Comparison of ENCODE assay signal across 8 cellular contexts in the genomic region with DNA sequence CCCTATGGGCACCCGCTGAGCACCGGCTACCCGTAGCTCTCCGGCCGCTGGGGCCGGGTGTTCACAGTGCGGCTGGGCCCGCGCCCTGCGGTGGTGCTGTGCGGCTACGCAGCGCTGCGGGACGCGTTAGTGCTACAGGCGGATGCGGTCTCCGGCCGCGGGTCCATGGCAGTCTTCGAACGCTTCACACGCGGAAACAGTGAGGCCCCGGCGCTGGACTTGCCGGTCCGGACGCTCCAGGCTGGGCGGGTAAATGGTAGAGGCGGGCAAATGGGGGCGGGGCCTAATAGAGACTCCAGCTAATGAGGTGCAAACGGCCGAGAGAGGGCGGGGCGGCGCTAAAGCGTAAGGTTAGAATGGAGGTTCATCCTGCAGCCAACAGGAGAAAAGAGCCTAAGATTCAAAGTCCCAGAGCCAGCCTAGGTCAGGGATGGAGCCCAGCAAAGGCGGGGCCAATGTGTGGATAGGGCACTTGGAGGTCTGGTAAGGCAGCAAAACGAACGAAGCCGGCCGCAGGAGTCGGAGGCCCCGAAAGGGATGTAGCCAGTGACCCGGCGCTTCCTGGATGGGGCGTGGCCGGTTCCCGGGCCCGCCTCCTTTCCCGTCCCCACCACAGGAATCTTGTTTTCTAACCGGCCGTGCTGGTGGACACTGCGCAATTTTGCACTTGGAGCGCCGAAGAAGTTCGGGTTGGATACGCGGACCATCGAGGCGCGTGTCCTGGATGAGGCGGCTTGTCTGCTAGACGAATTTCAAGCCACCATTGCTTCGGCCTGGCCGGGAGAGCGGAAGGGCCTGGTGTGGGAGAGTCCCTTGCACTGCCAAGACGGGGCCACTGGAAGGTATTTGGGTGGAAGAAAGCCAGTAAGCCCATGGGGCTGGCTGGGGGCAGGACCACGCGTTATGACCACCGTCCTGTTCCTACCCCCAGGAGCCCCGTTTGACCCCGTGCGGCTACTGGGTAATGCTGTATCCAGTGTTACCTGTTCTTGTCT. TPM values are rescaled to one million over a fixed set of nuclear protein-coding genes. Genes with fewer than 3 reads are reported as not detected.
DNase-seq lines count a peak whose midpoint lies in the region; ATAC-seq, FAIRE-seq and TF ChIP-seq lines count a peak whose summit lies in the region.
"Not testable (repeated sequence)": the region's sequence is repeated elsewhere in the genome, so short reads cannot be mapped to it uniquely, and the experiment has no call there.

No MANE protein-coding gene starts in this region.

- not testable (repeated sequence) for TF ChIP-seq CTCF in PC-9 (conservative IDR thresholded peaks at IDR 0.05); coronary artery (IDR thresholded peaks at IDR 0.05); tibial nerve (IDR thresholded peaks at IDR 0.05)
- TF ChIP-seq CTCF in heart left ventricle (IDR thresholded peaks at IDR 0.05): peak in 1 of 12 donors; percentile 12

- H3K4me2 ChIP-seq in PC-9: not testable (repeated sequence)

- CTCF ChIA-PET in PC-9 (lab: Charles Lee): not testable (repeated sequence)

- DNase-seq in GM12892 (ENCODE audit: insufficient read length); coronary artery (ENCODE audit: low spot score); skeletal muscle cell (ENCODE audit: low read depth): not testable (repeated sequence)
- DNase-seq in PC-9 (peak in 1 of 2 experiments; percentile 71), heart left ventricle (peak; percentile 43 to 82 (median 62)), tibial nerve (ENCODE audit: low spot score in 2 of 2) (peak in 1 of 2 donors; percentile 35)
- peak; percentile 43 to 57 for DNase-seq in activated T-cell treated with anti-CD3 and anti-CD28 coated beads, Interleukin-2, amount 50 U/mL, for 48 hours

- peak; percentile 94 to 99 (median 98) for ATAC-seq in heart left ventricle

- intact Hi-C loops in PC-9 (cut with micrococcal nuclease; ENCODE audit: unreplicated experiment): not testable (repeated sequence)
- intact Hi-C loops in heart left ventricle (cut with DNase I): loop anchor here in 1 of 10 donors (10.0 kb wide), 1 partner anchor 169 kb away; no protein-coding TSS in a partner anchor

- H4K20me1 ChIP-seq in PC-9 (ENCODE audit: insufficient read depth): not testable (repeated sequence)

- FAIRE-seq in GM12892 (lab: Jason Lieb, UNC): peak; percentile 91

- not testable (repeated sequence) for H3K4me3 ChIP-seq in PC-9
- H3K4me3 ChIP-seq in coronary artery (peak overlapping the region; percentile 68), heart left ventricle (peak overlapping the region in 10 of 12 donors; percentile 28 to 64 (median 55)), mesodermal cell (ENCODE audit: extremely low read depth, insufficient read depth, low read length, poor library complexity, severe bottlenecking) (peak overlapping the region; percentile 23), skeletal muscle cell (ENCODE audit: low read depth, low read length) (peak overlapping the region; percentile 37), tibial nerve (peak overlapping the region; percentile 24 to 56 (median 28))

- H3K9me3 ChIP-seq in PC-9 (ENCODE audit: insufficient read depth, low read depth); heart left ventricle; mesodermal cell (ENCODE audit: control insufficient read depth, low read length); tibial nerve: not testable (repeated sequence)

- H2AFZ ChIP-seq in PC-9: not testable (repeated sequence)

- H3K36me3 ChIP-seq in PC-9 (ENCODE audit: low read depth); heart left ventricle; mesodermal cell (ENCODE audit: control insufficient read depth, insufficient read depth, low read length); tibial nerve: not testable (repeated sequence)

- not testable (repeated sequence) for TF ChIP-seq EP300 in tibial nerve (IDR thresholded peaks at IDR 0.05)

- H3K27ac ChIP-seq in PC-9; mesodermal cell (ENCODE audit: low read depth, low read length, severe bottlenecking): not testable (repeated sequence)
- H3K27ac ChIP-seq in coronary artery: peak overlapping the region in 1 of 2 donors; percentile 56
- peak overlapping the region in 4 of 12 donors; percentile 11 to 76 (median 35) for H3K27ac ChIP-seq in heart left ventricle
- H3K27ac ChIP-seq in tibial nerve: peak overlapping the region in 3 of 4 donors; percentile 43 to 63 (median 59)

- H3K9me2 ChIP-seq in PC-9 (ENCODE audit: insufficient read depth): not testable (repeated sequence)

- WGBS in heart left ventricle, 4 donors: 11 to 27% (median 12%) methylated on average over 31 to 73 of the region's 76 CpGs
- WGBS in mesodermal cell (ENCODE audit: insufficient coverage in 2 of 2), 2 experiments: 33 to 45% methylated on average over 27 to 45 of the region's 76 CpGs
- 13 to 15% methylated on average over 14 to 43 of the region's 76 CpGs for WGBS in tibial nerve, 2 donors

- not testable (repeated sequence) for TF ChIP-seq POLR2A in GM12892 (IDR thresholded peaks at IDR 0.05; ENCODE audit: low read depth, low read length); heart left ventricle (IDR thresholded peaks at IDR 0.05); tibial nerve (IDR thresholded peaks at IDR 0.05)

- BruUV-seq in PC-9 (replicated peaks; lab: Mats Ljungman, UMichigan): TSS peak; percentile 47

- not testable (repeated sequence) for H3K27me3 ChIP-seq in PC-9 (ENCODE audit: insufficient read depth, low read depth); heart left ventricle; tibial nerve

- not testable (repeated sequence) for H3F3A ChIP-seq in PC-9 (ENCODE audit: insufficient read depth, low read depth)

- not testable (repeated sequence) for H3K4me1 ChIP-seq in PC-9 (replicated peaks; ENCODE audit: insufficient read depth); mesodermal cell (ENCODE audit: control insufficient read depth, insufficient read depth, low read length, poor library complexity, severe bottlenecking); tibial nerve
- H3K4me1 ChIP-seq in heart left ventricle: peaks cover 0 to 11% (median 0%) of the 10 kb centered on the region in 12 donors

- POLR2A ChIA-PET in PC-9 (lab: Charles Lee; ENCODE audit: unreplicated experiment): interaction anchor here (0.6 kb wide), 1 partner anchor 12 kb away, joined by 7 read pairs; no protein-coding TSS in a partner anchor

- not testable (repeated sequence) for H3K79me2 ChIP-seq in PC-9 (ENCODE audit: low read depth)

RNA-seq across cellular contexts. Expression of a gene that starts 21.5 kb away (rescaled TPM):
- not detected for polyA plus RNA-seq in GM12892 (2012; ENCODE audit: missing spikeins)
- total RNA-seq in PC-9 (2021): not detected in 2 replicates
- not detected for total RNA-seq in heart left ventricle
- not detected for polyA plus RNA-seq in heart left ventricle
- polyA plus RNA-seq in mesodermal cell (2013, experiment 1 of 2): not detected
- not detected for polyA plus RNA-seq in mesodermal cell (2013, experiment 2 of 2)
- not detected for total RNA-seq in tibial nerve

RNA-seq across cellular contexts. Expression of a gene that starts 47.4 kb away (rescaled TPM):
- polyA plus RNA-seq in GM12892 (2012; ENCODE audit: missing spikeins): not detected
- total RNA-seq in PC-9 (2021) (not detected in 2 replicates), heart left ventricle (not detected), tibial nerve (not detected)
- not detected for polyA plus RNA-seq in heart left ventricle
- polyA plus RNA-seq in mesodermal cell (2013, experiment 1 of 2): not detected
- polyA plus RNA-seq in mesodermal cell (2013, experiment 2 of 2): not detected

RNA-seq across cellular contexts. Expression of a gene that starts 57.3 kb away (rescaled TPM):
- polyA plus RNA-seq in GM12892 (2012; ENCODE audit: missing spikeins): not detected
- 6.8 and 14.9 TPM in 2 replicates for total RNA-seq in PC-9 (2021)
- 1 to 10 TPM in 2 of 9 donors, under 1 TPM in 7; 0.18 to 3.8 (median 0.37) TPM for total RNA-seq in heart left ventricle
- polyA plus RNA-seq in heart left ventricle: under 1 TPM; 0.11 to 0.35 TPM
- polyA plus RNA-seq in mesodermal cell (2013, experiment 1 of 2): 15.0 TPM
- 11.3 TPM for polyA plus RNA-seq in mesodermal cell (2013, experiment 2 of 2)
- 1 to 10 TPM in 1 of 4 donors, under 1 TPM in 3; 0.42 to 1.4 (median 0.63) TPM for total RNA-seq in tibial nerve
